1 cellular context compared by ENCODE assay signal in the genomic region with DNA sequence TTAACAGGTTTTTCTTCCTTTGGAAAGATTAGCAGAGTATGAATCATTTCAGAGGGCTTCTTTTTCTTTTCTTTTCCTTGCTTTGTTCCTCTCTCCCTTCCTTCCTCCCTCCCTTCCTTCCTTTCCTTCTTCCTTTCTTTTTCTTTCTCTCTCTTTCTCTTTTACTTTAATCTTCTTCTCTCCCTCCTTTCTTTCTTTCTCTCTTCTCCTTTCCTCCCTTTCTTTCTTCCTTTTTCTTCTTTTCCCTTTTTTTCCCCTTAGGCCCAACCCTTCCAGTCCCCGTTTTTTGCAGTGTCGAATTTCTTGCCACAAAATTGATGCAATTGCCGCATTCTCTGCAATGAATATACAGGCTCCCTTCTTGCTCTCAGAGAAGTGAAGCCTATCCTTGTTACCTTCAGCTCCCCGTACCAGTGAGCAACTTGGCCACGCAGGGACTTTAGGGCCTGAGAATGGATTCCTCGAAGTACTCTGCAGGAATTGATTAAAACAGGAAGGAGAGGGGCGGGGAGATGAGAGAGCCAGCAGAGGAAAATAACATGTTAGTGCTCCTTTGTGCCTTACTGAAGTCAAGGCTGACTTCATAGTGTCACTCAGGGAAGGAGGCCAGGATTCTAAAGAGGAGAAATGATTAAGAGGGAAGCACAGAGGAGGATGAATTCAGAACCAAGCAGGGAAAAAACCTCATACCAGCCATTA.
TF ChIP-seq lines count a peak whose summit lies in the region.

No MANE protein-coding gene starts in this region.

TF ChIP-seq in H1, 55 proteins besides CTCF, POLR2A, EP300 and RAD21:
- TF ChIP-seq RBBP5 (IDR thresholded peaks at IDR 0.05; ENCODE audit: borderline replicate concordance, low read depth, low read length): no peak
- TF ChIP-seq, protein P1, sequence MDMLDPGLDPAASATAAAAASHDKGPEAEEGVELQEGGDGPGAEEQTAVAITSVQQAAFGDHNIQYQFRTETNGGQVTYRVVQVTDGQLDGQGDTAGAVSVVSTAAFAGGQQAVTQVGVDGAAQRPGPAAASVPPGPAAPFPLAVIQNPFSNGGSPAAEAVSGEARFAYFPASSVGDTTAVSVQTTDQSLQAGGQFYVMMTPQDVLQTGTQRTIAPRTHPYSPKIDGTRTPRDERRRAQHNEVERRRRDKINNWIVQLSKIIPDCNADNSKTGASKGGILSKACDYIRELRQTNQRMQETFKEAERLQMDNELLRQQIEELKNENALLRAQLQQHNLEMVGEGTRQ (IDR thresholded peaks at IDR 0.05; ENCODE audit: low read length): no peak
- no peak for TF ChIP-seq SP1 (IDR thresholded peaks at IDR 0.05; ENCODE audit: low read depth, low read length)
- no peak for TF ChIP-seq CREB1 (IDR thresholded peaks at IDR 0.05)
- TF ChIP-seq CBX8 (IDR thresholded peaks at IDR 0.05; ENCODE audit: borderline replicate concordance, low read depth, low read length): no peak
- TF ChIP-seq CTBP2 (IDR thresholded peaks at IDR 0.05; ENCODE audit: borderline replicate concordance, insufficient read depth, insufficient read length, low read length): no peak
- no peak for TF ChIP-seq ZNF274 (IDR thresholded peaks at IDR 0.05; ENCODE audit: borderline replicate concordance, extremely low read depth, low read length)
- TF ChIP-seq RXRA (IDR thresholded peaks at IDR 0.05; ENCODE audit: insufficient read depth, low read depth, low read length): no peak
- no peak for TF ChIP-seq KDM4A (IDR thresholded peaks at IDR 0.05; ENCODE audit: low read depth, low read length, severe bottlenecking)
- no peak for TF ChIP-seq SIRT6 (IDR thresholded peaks at IDR 0.05; ENCODE audit: low read length)
- no peak for TF ChIP-seq TEAD4 (IDR thresholded peaks at IDR 0.05; ENCODE audit: low read depth, low read length)
- TF ChIP-seq ASH2L (IDR thresholded peaks at IDR 0.05; ENCODE audit: low read length): no peak
- no peak for TF ChIP-seq SP4 (IDR thresholded peaks at IDR 0.05; ENCODE audit: low read length)
